ENCODE assay signal across 12 cellular contexts in the genomic region with DNA sequence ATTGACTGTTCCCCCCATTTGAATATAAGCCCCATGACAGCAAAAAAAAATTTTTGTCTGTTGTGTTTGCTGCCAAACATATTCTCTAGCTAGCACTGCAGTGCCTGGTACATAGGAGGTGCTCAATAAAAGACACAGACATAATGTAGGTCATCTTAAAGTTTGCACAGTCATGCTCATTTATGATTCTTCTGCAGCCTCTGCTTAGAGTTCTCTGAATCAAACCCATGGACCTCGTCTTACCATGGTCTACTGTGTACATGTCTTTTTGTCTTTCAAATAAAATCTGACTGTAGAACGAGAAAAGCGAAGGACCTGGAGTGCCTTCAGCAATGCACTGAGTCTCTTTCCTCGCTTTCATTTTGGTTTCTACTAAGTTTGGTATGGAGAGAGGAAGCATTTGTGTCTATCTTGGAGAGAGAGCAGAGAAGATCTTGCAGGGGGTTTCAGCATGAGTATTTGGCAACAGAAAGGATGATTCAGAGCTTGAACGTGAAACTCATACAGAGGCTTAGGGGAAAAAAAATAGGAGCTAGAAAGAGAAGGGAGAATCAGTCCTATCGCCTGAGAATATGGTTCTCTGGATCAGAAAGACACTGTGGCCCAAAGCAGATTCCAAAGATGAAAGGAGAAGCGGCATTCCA. TPM values are rescaled to one million over a fixed set of nuclear protein-coding genes. Genes with fewer than 3 reads are reported as not detected.
DNase-seq lines count a peak whose midpoint lies in the region; ATAC-seq and TF ChIP-seq lines count a peak whose summit lies in the region.
"Had no signal": no experiment of that assay in that cellular context is flagged by ENCODE, and none has a peak within 500 bp of the region (broad histone marks: within the 10 kb centered on the region; RNA-seq: fewer than 3 reads in every experiment).

No MANE protein-coding gene starts in this region.

- ATAC-seq in GM21619 (IDR thresholded peaks at IDR 0.05; ENCODE audit: unreplicated experiment): peak; percentile 52
- peak; percentile 48 for ATAC-seq in left ventricle myocardium superior
- ATAC-seq in GM18907 (IDR thresholded peaks at IDR 0.05; ENCODE audit: unreplicated experiment): no peak

- H3K9me3 Mint-ChIP-seq in activated naive CD4-positive, alpha-beta T cell treated with anti-CD3 and anti-CD28 coated beads, Interleukin-2, amount 10 ng/mL, durations not matched to agents 7 days and 5 days: no peaks in the 10 kb centered on the region

- no peak overlapping the region for H3K4me3 ChIP-seq in testis
- H3K4me3 ChIP-seq in H7 (ENCODE audit: insufficient read depth, low read depth, low read length): no peak overlapping the region
- H3K4me3 ChIP-seq: cardiac muscle cell had no signal

- H3K4me1 Mint-ChIP-seq in activated naive CD4-positive, alpha-beta T cell treated with anti-CD3 and anti-CD28 coated beads, Interleukin-2, amount 10 ng/mL, durations not matched to agents 7 days and 5 days: no peaks in the 10 kb centered on the region

- DNase-seq in RPMI7951 (ENCODE audit: low read depth) (peak; percentile 3), left ventricle myocardium superior (no peak), testis (no peak), hypothalamus (lab: John Stamatoyannopoulos, UW) (no peak), H7 (no peak)
- no peak for DNase-seq in activated naive CD4-positive, alpha-beta T cell treated with anti-CD3 and anti-CD28 coated beads, Interleukin-2, amount 10 ng/mL, durations not matched to agents 7 days and 5 days
- DNase-seq: retina; stimulated activated naive CD4-positive, alpha-beta T cell treated with Interleukin-2 at 50 U/mL for 16 hours had no signal

- no peak overlapping the region for H3K27ac Mint-ChIP-seq in activated naive CD4-positive, alpha-beta T cell treated with anti-CD3 and anti-CD28 coated beads, Interleukin-2, amount 10 ng/mL, durations not matched to agents 7 days and 5 days

- H3K9me3 ChIP-seq in testis: no peaks in the 10 kb centered on the region

- no peak for TF ChIP-seq POLR2A in testis (IDR thresholded peaks at IDR 0.05)

- H3K4me3 Mint-ChIP-seq in activated naive CD4-positive, alpha-beta T cell treated with anti-CD3 and anti-CD28 coated beads, Interleukin-2, amount 10 ng/mL, durations not matched to agents 7 days and 5 days: no peak overlapping the region

- intact Hi-C loops in left ventricle myocardium superior (cut with micrococcal nuclease) (no loop called here), testis (cut with DNase I; ENCODE audit: low total_unique reads) (no loop called here)

- no peak for TF ChIP-seq CTCF in testis (IDR thresholded peaks at IDR 0.05)

- H3K36me3 ChIP-seq in testis (ENCODE audit: low read depth, missing control alignments) (no peaks in the 10 kb centered on the region), H7 (replicated peaks; ENCODE audit: control insufficient read depth, insufficient read depth, low read length) (no peaks in the 10 kb centered on the region)
- H3K36me3 ChIP-seq: cardiac muscle cell had no signal

- 51 to 63% methylated on average over 7 of the region's 7 CpGs for WGBS in testis, 2 donors

- CTCF ChIA-PET in activated naive CD4-positive, alpha-beta T cell treated with anti-CD3 and anti-CD28 coated beads, Interleukin-2, amount 10 ng/mL, durations not matched to agents 7 days and 5 days (lab: Charles Lee): no interaction called here

- H3K27ac ChIP-seq in testis: peak overlapping the region; percentile 29 to 60
- H3K27ac ChIP-seq: cardiac muscle cell, KMS-11 had no signal

- peaks cover 5% of the 10 kb centered on the region for H3K4me1 ChIP-seq in testis

- H3K27me3 ChIP-seq in testis: no peaks in the 10 kb centered on the region
- no peaks in the 10 kb centered on the region for H3K27me3 ChIP-seq in H7 (ENCODE audit: control insufficient read depth, insufficient read depth, low read length)
- H3K27me3 ChIP-seq: cardiac muscle cell had no signal

- no peaks in the 10 kb centered on the region for H3K36me3 Mint-ChIP-seq in activated naive CD4-positive, alpha-beta T cell treated with anti-CD3 and anti-CD28 coated beads, Interleukin-2, amount 10 ng/mL, durations not matched to agents 7 days and 5 days

- H3K27me3 Mint-ChIP-seq in activated naive CD4-positive, alpha-beta T cell treated with anti-CD3 and anti-CD28 coated beads, Interleukin-2, amount 10 ng/mL, durations not matched to agents 7 days and 5 days: no peaks in the 10 kb centered on the region

RNA-seq across cellular contexts. Expression of a gene that starts 38.8 kb away (rescaled TPM):
- total RNA-seq in RPMI7951 (2014; rRNA removed; shearing (Covaris generic)): 2.1 and 2.4 TPM in 2 replicates
- total RNA-seq in left ventricle myocardium superior: 2.2 TPM
- total RNA-seq in testis: 1 to 10 TPM; 5.1 to 6.4 TPM
- 3.4 TPM for polyA plus RNA-seq in testis (ENCODE audit: insufficient read depth, low read depth, low replicate concordance)
- total RNA-seq in H7 (2014; rRNA removed; shearing (Covaris generic)): 0.62 and 1.3 TPM in 2 replicates
